ENCODE assay signal across 34 cellular contexts in genomic region chr10:132776821-132777220, GRCh38. TPM values are rescaled to one million over a fixed set of nuclear protein-coding genes. Genes with fewer than 3 reads are reported as not detected.
"Had no signal": no experiment of that assay in that cellular context is flagged by ENCODE, and none has a peak within 500 bp of the region (broad histone marks: within the 10 kb centered on the region; RNA-seq: fewer than 3 reads in every experiment).

No MANE protein-coding gene starts in this region.

- H3K4me3 ChIP-seq: ascending aorta, breast epithelium, cardiac muscle cell, coronary artery, dorsolateral prefrontal cortex, esophagus muscularis mucosa, gastrocnemius medialis had no signal

- H3K27ac Mint-ChIP-seq: activated CD4-positive, alpha-beta memory T cell treated with anti-CD3 and anti-CD28 coated beads for 36 hours; activated CD4-positive, alpha-beta T cell treated with anti-CD3 and anti-CD28 coated beads for 36 hours; activated CD4-positive, alpha-beta T cell treated with anti-CD3 and anti-CD28 coated beads, Interleukin-2, amount 10 ng/mL, durations not matched to agents 24 days and 14 days; activated CD8-positive, alpha-beta memory T cell treated with anti-CD3 and anti-CD28 coated beads, Interleukin-2, amount 10 ng/mL, durations not matched to agents 7 days and 5 days; activated CD8-positive, alpha-beta T cell treated with anti-CD3 and anti-CD28 coated beads, Interleukin-2, amount 10 ng/mL, durations not matched to agents 7 days and 5 days; activated naive CD4-positive, alpha-beta T cell treated with anti-CD3 and anti-CD28 coated beads for 36 hours; activated naive CD4-positive, alpha-beta T cell treated with anti-CD3 and anti-CD28 coated beads, Interleukin-2, amount 50 U/mL, for 24 hours; activated naive CD8-positive, alpha-beta T cell treated with anti-CD3 and anti-CD28 coated beads, Interleukin-2, amount 10 ng/mL, durations not matched to agents 7 days and 5 days; activated T-helper 1 cell treated with anti-CD3 and anti-CD28 coated beads, Interleukin-12 subunit alpha, Interleukin-12 subunit beta, Interleukin-2, Interleukin-4 antibody, amounts not matched to agents 30 ng/mL and 10 ng/mL and 1 ng/mL, durations not matched to agents 14 hours and 24 hours and 36 hours; activated T-helper 2 cell treated with anti-CD3 and anti-CD28 coated beads, Interferon-gamma antibody, Interleukin-2, Interleukin-4, amounts not matched to agents 10 μg/mL and 5 μg/mL and 100 μg/mL, durations not matched to agents 14 hours and 24 hours and 36 hours; brain; dendritic cell treated with granulocyte-macrophage colony-stimulating factor and Interleukin-4, amounts not matched to agents 40 ng/mL and 50 ng/mL, for 4 days; endodermal cell had no signal

- H3K27ac ChIP-seq: ascending aorta, breast epithelium, cardiac muscle cell, coronary artery, esophagus muscularis mucosa, foreskin keratinocyte, gastrocnemius medialis had no signal

- H3K4me3 Mint-ChIP-seq: activated CD4-positive, alpha-beta memory T cell treated with anti-CD3 and anti-CD28 coated beads for 36 hours; activated CD4-positive, alpha-beta T cell treated with anti-CD3 and anti-CD28 coated beads for 36 hours; activated CD4-positive, alpha-beta T cell treated with anti-CD3 and anti-CD28 coated beads, Interleukin-2, amount 10 ng/mL, durations not matched to agents 24 days and 14 days; activated CD8-positive, alpha-beta memory T cell treated with anti-CD3 and anti-CD28 coated beads, Interleukin-2, amount 10 ng/mL, durations not matched to agents 7 days and 5 days; activated CD8-positive, alpha-beta T cell treated with anti-CD3 and anti-CD28 coated beads, Interleukin-2, amount 10 ng/mL, durations not matched to agents 7 days and 5 days; activated naive CD4-positive, alpha-beta T cell treated with anti-CD3 and anti-CD28 coated beads for 36 hours; activated naive CD4-positive, alpha-beta T cell treated with anti-CD3 and anti-CD28 coated beads, Interleukin-2, amount 50 U/mL, for 24 hours; activated naive CD8-positive, alpha-beta T cell treated with anti-CD3 and anti-CD28 coated beads, Interleukin-2, amount 10 ng/mL, durations not matched to agents 7 days and 5 days; activated T-helper 1 cell treated with anti-CD3 and anti-CD28 coated beads, Interleukin-12 subunit alpha, Interleukin-12 subunit beta, Interleukin-2, Interleukin-4 antibody, amounts not matched to agents 30 ng/mL and 10 ng/mL and 1 ng/mL, durations not matched to agents 14 hours and 24 hours and 36 hours; brain; dendritic cell treated with granulocyte-macrophage colony-stimulating factor and Interleukin-4, amounts not matched to agents 40 ng/mL and 50 ng/mL, for 4 days; endodermal cell had no signal

- H3K36me3 ChIP-seq: breast epithelium had no signal

- H3K4me1 ChIP-seq: ascending aorta, breast epithelium, foreskin keratinocyte, gastrocnemius medialis had no signal

- DNase-seq: activated CD4-positive, alpha-beta memory T cell treated with anti-CD3 and anti-CD28 coated beads for 36 hours; activated CD4-positive, alpha-beta T cell treated with anti-CD3 and anti-CD28 coated beads for 36 hours; activated CD4-positive, alpha-beta T cell treated with anti-CD3 and anti-CD28 coated beads, Interleukin-2, amount 10 ng/mL, durations not matched to agents 24 days and 14 days; activated CD4-positive, CD25-positive, alpha-beta regulatory T cell; activated CD4-positive, CD25-positive, alpha-beta regulatory T cell treated with anti-CD3 and anti-CD28 coated beads, Interleukin-2, amount 50 U/mL, for 72 hours; activated CD8-positive, alpha-beta memory T cell treated with anti-CD3 and anti-CD28 coated beads, Interleukin-2, amount 10 ng/mL, durations not matched to agents 7 days and 5 days; activated CD8-positive, alpha-beta memory T cell treated with anti-CD3 and anti-CD28 coated beads, Interleukin-2, amount 50 U/mL, for 4 hours; activated CD8-positive, alpha-beta T cell treated with anti-CD3 and anti-CD28 coated beads, Interleukin-2, amount 10 ng/mL, durations not matched to agents 7 days and 5 days; activated effector memory CD4-positive, alpha-beta T cell treated with anti-CD3 and anti-CD28 coated beads, Interleukin-2, amount 50 U/mL, for 16 hours; activated naive CD4-positive, alpha-beta T cell treated with anti-CD3 and anti-CD28 coated beads for 36 hours; activated naive CD8-positive, alpha-beta T cell treated with anti-CD3 and anti-CD28 coated beads, Interleukin-2, amount 10 ng/mL, durations not matched to agents 7 days and 5 days; activated T-cell treated with anti-CD3 and anti-CD28 coated beads, Interleukin-2, amount 50 U/mL, for 1 hour; activated T-cell treated with anti-CD3 and anti-CD28 coated beads, Interleukin-2, amount 50 U/mL, for 48 hours; central memory CD4-positive, alpha-beta T cell; cerebellar nuclear complex; dorsolateral prefrontal cortex; effector memory CD4-positive, alpha-beta T cell; endodermal cell; foreskin keratinocyte; gastrocnemius medialis; glutamatergic neuron; T-helper 2 cell had no signal

- H3K4me1 Mint-ChIP-seq: activated CD4-positive, alpha-beta T cell treated with anti-CD3 and anti-CD28 coated beads for 36 hours; activated CD4-positive, alpha-beta T cell treated with anti-CD3 and anti-CD28 coated beads, Interleukin-2, amount 10 ng/mL, durations not matched to agents 24 days and 14 days; activated CD8-positive, alpha-beta memory T cell treated with anti-CD3 and anti-CD28 coated beads, Interleukin-2, amount 10 ng/mL, durations not matched to agents 7 days and 5 days; activated naive CD4-positive, alpha-beta T cell treated with anti-CD3 and anti-CD28 coated beads, Interleukin-2, amount 50 U/mL, for 24 hours; activated naive CD8-positive, alpha-beta T cell treated with anti-CD3 and anti-CD28 coated beads, Interleukin-2, amount 10 ng/mL, durations not matched to agents 7 days and 5 days; endodermal cell had no signal

- H3K9me3 ChIP-seq: ascending aorta, esophagus muscularis mucosa, gastrocnemius medialis had no signal

- H3K27me3 ChIP-seq: ascending aorta, breast epithelium, dorsolateral prefrontal cortex, foreskin keratinocyte, gastrocnemius medialis had no signal

- H3K27me3 Mint-ChIP-seq: activated CD4-positive, alpha-beta memory T cell treated with anti-CD3 and anti-CD28 coated beads for 36 hours; activated CD4-positive, alpha-beta T cell treated with anti-CD3 and anti-CD28 coated beads for 36 hours; activated CD4-positive, alpha-beta T cell treated with anti-CD3 and anti-CD28 coated beads, Interleukin-2, amount 10 ng/mL, durations not matched to agents 24 days and 14 days; activated CD8-positive, alpha-beta memory T cell treated with anti-CD3 and anti-CD28 coated beads, Interleukin-2, amount 10 ng/mL, durations not matched to agents 7 days and 5 days; activated naive CD4-positive, alpha-beta T cell treated with anti-CD3 and anti-CD28 coated beads, Interleukin-2, amount 50 U/mL, for 24 hours; activated naive CD8-positive, alpha-beta T cell treated with anti-CD3 and anti-CD28 coated beads, Interleukin-2, amount 10 ng/mL, durations not matched to agents 7 days and 5 days had no signal

- H3K9me3 Mint-ChIP-seq: activated CD4-positive, alpha-beta memory T cell treated with anti-CD3 and anti-CD28 coated beads for 36 hours; activated CD4-positive, alpha-beta T cell treated with anti-CD3 and anti-CD28 coated beads, Interleukin-2, amount 10 ng/mL, durations not matched to agents 24 days and 14 days; activated naive CD4-positive, alpha-beta T cell treated with anti-CD3 and anti-CD28 coated beads for 36 hours; activated naive CD4-positive, alpha-beta T cell treated with anti-CD3 and anti-CD28 coated beads, Interleukin-2, amount 50 U/mL, for 24 hours; activated T-helper 1 cell treated with anti-CD3 and anti-CD28 coated beads, Interleukin-12 subunit alpha, Interleukin-12 subunit beta, Interleukin-2, Interleukin-4 antibody, amounts not matched to agents 30 ng/mL and 10 ng/mL and 1 ng/mL, durations not matched to agents 14 hours and 24 hours and 36 hours; activated T-helper 2 cell treated with anti-CD3 and anti-CD28 coated beads, Interferon-gamma antibody, Interleukin-2, Interleukin-4, amounts not matched to agents 10 μg/mL and 5 μg/mL and 100 μg/mL, durations not matched to agents 14 hours and 24 hours and 36 hours; dendritic cell treated with granulocyte-macrophage colony-stimulating factor and Interleukin-4, amounts not matched to agents 40 ng/mL and 50 ng/mL, for 4 days had no signal

RNA-seq across cellular contexts. Expression of gene NKX6-2, which starts 9.1 kb away (rescaled TPM):
- total RNA-seq: activated CD4-positive, alpha-beta memory T cell treated with anti-CD3 and anti-CD28 coated beads for 36 hours; activated CD4-positive, alpha-beta T cell treated with anti-CD3 and anti-CD28 coated beads for 36 hours; activated CD4-positive, alpha-beta T cell treated with anti-CD3 and anti-CD28 coated beads, Interleukin-2, amount 10 ng/mL, durations not matched to agents 24 days and 14 days; activated CD8-positive, alpha-beta memory T cell treated with anti-CD3 and anti-CD28 coated beads for 36 hours; activated CD8-positive, alpha-beta memory T cell treated with anti-CD3 and anti-CD28 coated beads, Interleukin-2, amount 10 ng/mL, durations not matched to agents 7 days and 5 days; activated CD8-positive, alpha-beta T cell treated with anti-CD3 and anti-CD28 coated beads, Interleukin-2, amount 10 ng/mL, durations not matched to agents 7 days and 5 days; activated naive CD4-positive, alpha-beta T cell treated with anti-CD3 and anti-CD28 coated beads for 36 hours; activated naive CD8-positive, alpha-beta T cell treated with anti-CD3 and anti-CD28 coated beads, Interleukin-2, amount 10 ng/mL, durations not matched to agents 7 days and 5 days; activated T-helper 1 cell treated with anti-CD3 and anti-CD28 coated beads, Interleukin-12 subunit alpha, Interleukin-12 subunit beta, Interleukin-2, Interleukin-4 antibody, amounts not matched to agents 30 ng/mL and 10 ng/mL and 1 ng/mL, durations not matched to agents 14 hours and 24 hours and 36 hours; activated T-helper 2 cell treated with anti-CD3 and anti-CD28 coated beads, Interferon-gamma antibody, Interleukin-2, Interleukin-4, amounts not matched to agents 10 μg/mL and 5 μg/mL and 100 μg/mL, durations not matched to agents 14 hours and 24 hours and 36 hours; ascending aorta; breast epithelium; esophagus muscularis mucosa; foreskin keratinocyte; T-helper 1 cell treated with Interleukin-12 subunit alpha and Interleukin-12 subunit beta and Interleukin-4 antibody, amounts not matched to agents 30 ng/mL and 1 ng/mL, for 36 hours had no signal
